Comparison of ENCODE assay signal across 18 cellular contexts in genomic region chr5:58365791-58366190, GRCh38.
"Had no signal": no experiment of that assay in that cellular context is flagged by ENCODE, and none has a peak within 500 bp of the region (broad histone marks: within the 10 kb centered on the region; RNA-seq: fewer than 3 reads in every experiment).

No MANE protein-coding gene starts in this region.

- H3K27me3 Mint-ChIP-seq: natural killer cell treated with Interleukin-12 subunit alpha and Interleukin-12 subunit beta and Interleukin-15 and Interleukin-18, amount 100 ng/mL, for 72 hours; stimulated activated naive CD8-positive, alpha-beta T cell treated with anti-CD3 and anti-CD28 coated beads, Interleukin-15, Interleukin-2, amounts not matched to agents 100 ng/mL and 50 ng/mL, for 24 hours had no signal

- H3K4me1 Mint-ChIP-seq: naive thymus-derived CD8-positive, alpha-beta T cell; nephron progenitor cell; neural crest cell; stimulated activated effector memory CD8-positive, alpha-beta T cell treated with anti-CD3 and anti-CD28 coated beads, Interleukin-12 subunit alpha, Interleukin-12 subunit beta, amount 100 ng/mL, for 72 hours; stimulated activated naive B cell treated with anti-CD40 and anti-IgM and Interleukin-4, amounts not matched to agents 10 μg/mL and 1 μg/mL and 100 μg/mL, for 72 hours had no signal

- ATAC-seq: naive thymus-derived CD8-positive, alpha-beta T cell; natural killer cell treated with Interleukin-12 subunit alpha and Interleukin-12 subunit beta and Interleukin-15 and Interleukin-18, amount 100 ng/mL, for 72 hours; pancreas; right lobe of liver; stimulated activated effector memory CD8-positive, alpha-beta T cell treated with anti-CD3 and anti-CD28 coated beads, Interleukin-12 subunit alpha, Interleukin-12 subunit beta, amount 100 ng/mL, for 72 hours; stimulated activated naive B cell treated with anti-CD40 and anti-IgM and Interleukin-4, amounts not matched to agents 10 μg/mL and 1 μg/mL and 100 μg/mL, for 72 hours had no signal

- H3K9me3 Mint-ChIP-seq: natural killer cell treated with Interleukin-12 subunit alpha and Interleukin-12 subunit beta and Interleukin-15 and Interleukin-18, amount 100 ng/mL, for 72 hours; nephron progenitor cell; stimulated activated naive B cell treated with anti-CD40 and anti-IgM and Interleukin-4, amounts not matched to agents 10 μg/mL and 1 μg/mL and 100 μg/mL, for 72 hours; stimulated activated naive CD8-positive, alpha-beta T cell treated with anti-CD3 and anti-CD28 coated beads, Interleukin-15, Interleukin-2, amounts not matched to agents 100 ng/mL and 50 ng/mL, for 24 hours had no signal

- DNase-seq: naive thymus-derived CD8-positive, alpha-beta T cell; nephron progenitor cell; pancreas; right cardiac atrium; right lobe of liver; sigmoid colon; small intestine; stimulated activated CD4-positive, alpha-beta T cell treated with anti-CD3 and anti-CD28 coated beads, Interleukin-15, amount 100 ng/mL, for 24 hours; stimulated activated CD4-positive, alpha-beta T cell treated with anti-CD3 and anti-CD28 coated beads, Interleukin-2, amount 100 ng/mL, for 24 hours; stimulated activated CD4-positive, alpha-beta T cell treated with anti-CD3 and anti-CD28 coated beads, Interleukin-2, amount 100 ng/mL, for 48 hours; stimulated activated CD4-positive, alpha-beta T cell treated with anti-CD3 and anti-CD28 coated beads, Interleukin-4, amount 100 ng/mL, for 24 hours; stimulated activated naive B cell treated with anti-CD40 and anti-IgM and Interleukin-4, amounts not matched to agents 10 μg/mL and 1 μg/mL and 100 μg/mL, for 72 hours; stimulated activated naive CD4-positive, alpha-beta T cell treated with Interleukin-2 at 50 U/mL for 16 hours; stomach had no signal

- H3K27ac Mint-ChIP-seq: naive thymus-derived CD8-positive, alpha-beta T cell; natural killer cell treated with Interleukin-12 subunit alpha and Interleukin-12 subunit beta and Interleukin-15 and Interleukin-18, amount 100 ng/mL, for 72 hours; nephron progenitor cell; stimulated activated effector memory CD8-positive, alpha-beta T cell treated with anti-CD3 and anti-CD28 coated beads, Interleukin-12 subunit alpha, Interleukin-12 subunit beta, amount 100 ng/mL, for 72 hours; stimulated activated naive B cell treated with anti-CD40 and anti-IgM and Interleukin-4, amounts not matched to agents 10 μg/mL and 1 μg/mL and 100 μg/mL, for 72 hours; stimulated activated naive CD8-positive, alpha-beta T cell treated with anti-CD3 and anti-CD28 coated beads, Interleukin-15, Interleukin-2, amounts not matched to agents 100 ng/mL and 50 ng/mL, for 24 hours had no signal

- H3K4me3 Mint-ChIP-seq: naive thymus-derived CD8-positive, alpha-beta T cell; natural killer cell treated with Interleukin-12 subunit alpha and Interleukin-12 subunit beta and Interleukin-15 and Interleukin-18, amount 100 ng/mL, for 72 hours; nephron progenitor cell; neural crest cell; stimulated activated effector memory CD8-positive, alpha-beta T cell treated with anti-CD3 and anti-CD28 coated beads, Interleukin-12 subunit alpha, Interleukin-12 subunit beta, amount 100 ng/mL, for 72 hours; stimulated activated naive B cell treated with anti-CD40 and anti-IgM and Interleukin-4, amounts not matched to agents 10 μg/mL and 1 μg/mL and 100 μg/mL, for 72 hours; stimulated activated naive CD8-positive, alpha-beta T cell treated with anti-CD3 and anti-CD28 coated beads, Interleukin-15, Interleukin-2, amounts not matched to agents 100 ng/mL and 50 ng/mL, for 24 hours had no signal

- H3K36me3 Mint-ChIP-seq: naive thymus-derived CD8-positive, alpha-beta T cell; natural killer cell treated with Interleukin-12 subunit alpha and Interleukin-12 subunit beta and Interleukin-15 and Interleukin-18, amount 100 ng/mL, for 72 hours; stimulated activated effector memory CD8-positive, alpha-beta T cell treated with anti-CD3 and anti-CD28 coated beads, Interleukin-12 subunit alpha, Interleukin-12 subunit beta, amount 100 ng/mL, for 72 hours; stimulated activated naive B cell treated with anti-CD40 and anti-IgM and Interleukin-4, amounts not matched to agents 10 μg/mL and 1 μg/mL and 100 μg/mL, for 72 hours had no signal
